Comparison of ENCODE assay signal across 18 cellular contexts in genomic region chr3:48518755-48519154, GRCh38. TPM values are rescaled to one million over a fixed set of nuclear protein-coding genes. Genes with fewer than 3 reads are reported as not detected.
DNase-seq lines count a peak whose midpoint lies in the region; ATAC-seq and TF ChIP-seq lines count a peak whose summit lies in the region.
"Had no signal": no experiment of that assay in that cellular context is flagged by ENCODE, and none has a peak within 500 bp of the region (broad histone marks: within the 10 kb centered on the region; RNA-seq: fewer than 3 reads in every experiment).

No MANE protein-coding gene starts in this region.

- no peak for TF ChIP-seq CTCF in natural killer cell (IDR thresholded peaks at IDR 0.05)

- H3K27me3 Mint-ChIP-seq in activated T-cell treated with anti-CD3 and anti-CD28 coated beads, Interleukin-2, amount 50 U/mL, for 4 hours (ENCODE audit: low read depth): no peaks in the 10 kb centered on the region
- no peaks in the 10 kb centered on the region for H3K27me3 Mint-ChIP-seq in CD4-positive, alpha-beta memory T cell
- H3K27me3 Mint-ChIP-seq in T-helper 17 cell (no peaks in the 10 kb centered on the region), natural killer cell (ENCODE audit: low read depth in 2 of 2) (no peaks in the 10 kb centered on the region)
- H3K27me3 Mint-ChIP-seq: naive B cell had no signal

- DNase-seq in activated T-cell treated with anti-CD3 and anti-CD28 coated beads, Interleukin-2, amount 50 U/mL, for 4 hours: no peak
- DNase-seq in activated T-cell treated with anti-CD3 and anti-CD28 coated beads for 4 hours: no peak
- DNase-seq in CD4-positive, alpha-beta memory T cell: peak in 1 of 5 donors; percentile 22
- DNase-seq in T-helper 17 cell: no peak
- DNase-seq in natural killer cell: no peak
- DNase-seq in middle frontal gyrus (ENCODE audit: extremely low spot score, low spot score): no peak
- DNase-seq in C1 segment of cervical spinal cord (lab: John Stamatoyannopoulos, UW): no peak
- DNase-seq in NOMO-1 treated with DMSO at 0.1 percent for 48 hours (lab: John Stamatoyannopoulos, UW; ENCODE audit: unreplicated experiment): no peak
- DNase-seq: activated CD4-positive, alpha-beta T cell treated with anti-CD3 and anti-CD28 coated beads for 48 hours; amygdala; DMS79 treated with DMSO at 0.1 percent for 48 hours; naive B cell; NCI-H1436; NCI-H524; testis had no signal

- CTCF ChIA-PET in CD4-positive, alpha-beta memory T cell (lab: Charles Lee; ENCODE audit: partially characterized antibody): interaction anchor here (1.5 to 3.9 kb wide), 3 partner anchors 19 to 118 kb away, joined by 3 to 15 read pairs (median 9); no protein-coding TSS in a partner anchor

- no peaks in the 10 kb centered on the region for H3K9me3 ChIP-seq in CD4-positive, alpha-beta memory T cell (ENCODE audit: control insufficient read depth in 1 of 2, low read length in 2 of 2)
- H3K9me3 ChIP-seq in T-helper 17 cell (ENCODE audit: control insufficient read depth, low read length, poor library complexity, severe bottlenecking): no peaks in the 10 kb centered on the region
- H3K9me3 ChIP-seq: testis had no signal

- peak overlapping the region in 5 of 7 donors; percentile 55 to 81 (median 76) for H3K27ac Mint-ChIP-seq in CD4-positive, alpha-beta memory T cell
- H3K27ac Mint-ChIP-seq in T-helper 17 cell (peak overlapping the region; percentile 66), natural killer cell (peak overlapping the region; percentile 56 to 75)
- H3K27ac Mint-ChIP-seq: memory B cell, naive B cell had no signal

- H3K27me3 ChIP-seq in CD4-positive, alpha-beta memory T cell (ENCODE audit: insufficient read depth, low read length): no peaks in the 10 kb centered on the region
- H3K27me3 ChIP-seq: testis had no signal

- H3K4me3 ChIP-seq in CD4-positive, alpha-beta memory T cell (ENCODE audit: low read length in 2 of 2): no peak overlapping the region
- H3K4me3 ChIP-seq: testis had no signal

- no peak overlapping the region for H3K4me3 Mint-ChIP-seq in activated T-cell treated with anti-CD3 and anti-CD28 coated beads, Interleukin-2, amount 50 U/mL, for 4 hours
- H3K4me3 Mint-ChIP-seq in CD4-positive, alpha-beta memory T cell: peak overlapping the region in 4 of 8 donors; percentile 35 to 60 (median 46)
- H3K4me3 Mint-ChIP-seq in T-helper 17 cell: no peak overlapping the region
- H3K4me3 Mint-ChIP-seq in natural killer cell: peak overlapping the region; percentile 67
- H3K4me3 Mint-ChIP-seq: memory B cell, naive B cell had no signal

- H3K36me3 ChIP-seq in CD4-positive, alpha-beta memory T cell (ENCODE audit: insufficient read depth, low read length): no peaks in the 10 kb centered on the region

- H3K36me3 Mint-ChIP-seq in activated T-cell treated with anti-CD3 and anti-CD28 coated beads, Interleukin-2, amount 50 U/mL, for 4 hours (ENCODE audit: insufficient read depth): no peaks in the 10 kb centered on the region
- no peaks in the 10 kb centered on the region for H3K36me3 Mint-ChIP-seq in CD4-positive, alpha-beta memory T cell
- H3K36me3 Mint-ChIP-seq in T-helper 17 cell (ENCODE audit: low read depth) (no peaks in the 10 kb centered on the region), natural killer cell (no peaks in the 10 kb centered on the region)
- H3K36me3 Mint-ChIP-seq: memory B cell, naive B cell had no signal

- peak; percentile 39 to 56 for ATAC-seq in activated T-cell treated with anti-CD3 and anti-CD28 coated beads, Interleukin-2, amount 50 U/mL, for 4 hours
- peak; percentile 59 for ATAC-seq in T-helper 17 cell
- peak in 1 of 3 donors; percentile 20 for ATAC-seq in natural killer cell

- peaks cover 64% of the 10 kb centered on the region for H3K4me1 Mint-ChIP-seq in activated T-cell treated with anti-CD3 and anti-CD28 coated beads, Interleukin-2, amount 50 U/mL, for 4 hours (ENCODE audit: low read depth)
- H3K4me1 Mint-ChIP-seq in CD4-positive, alpha-beta memory T cell: peaks cover 43 to 74% (median 58%) of the 10 kb centered on the region in 4 donors
- H3K4me1 Mint-ChIP-seq in T-helper 17 cell: peaks cover 49% of the 10 kb centered on the region
- H3K4me1 Mint-ChIP-seq in natural killer cell: peaks cover 11 to 23% of the 10 kb centered on the region in 2 donors
- H3K4me1 Mint-ChIP-seq: memory B cell had no signal

- POLR2A ChIA-PET in CD4-positive, alpha-beta memory T cell (lab: Charles Lee; ENCODE audit: partially characterized antibody): no interaction called here

- no peaks in the 10 kb centered on the region for H3K9me3 Mint-ChIP-seq in activated T-cell treated with anti-CD3 and anti-CD28 coated beads, Interleukin-2, amount 50 U/mL, for 4 hours
- H3K9me3 Mint-ChIP-seq in CD4-positive, alpha-beta memory T cell: no peaks in the 10 kb centered on the region
- H3K9me3 Mint-ChIP-seq in natural killer cell: no peaks in the 10 kb centered on the region
- H3K9me3 Mint-ChIP-seq: memory B cell, naive B cell had no signal

- H3K4me1 ChIP-seq in CD4-positive, alpha-beta memory T cell (ENCODE audit: insufficient read depth, low read length): peaks cover 70% of the 10 kb centered on the region
- H3K4me1 ChIP-seq: parathyroid adenoma, testis had no signal

- intact Hi-C loops in CD4-positive, alpha-beta memory T cell (cut with micrococcal nuclease): no loop called here
- intact Hi-C loops in natural killer cell (cut with micrococcal nuclease): no loop called here

- H3K27ac ChIP-seq in CD4-positive, alpha-beta memory T cell (ENCODE audit: low read depth, low read length): no peak overlapping the region
- H3K27ac ChIP-seq: parathyroid adenoma, testis had no signal

RNA-seq across cellular contexts. Expression of gene SHISA5, which starts 14.8 kb away (rescaled TPM):
- total RNA-seq in activated T-cell treated with anti-CD3 and anti-CD28 coated beads, Interleukin-2, amount 50 U/mL, for 4 hours: 10 to 100 TPM; 59.9 to 88.8 (median 62.7) TPM
- total RNA-seq in CD4-positive, alpha-beta memory T cell: 100 to 1,000 TPM; 218 TPM
- 100 to 1,000 TPM; 434 to 470 TPM for polyA plus RNA-seq in CD4-positive, alpha-beta memory T cell
- 100 to 1,000 TPM; 148 to 188 TPM for total RNA-seq in T-helper 17 cell
- total RNA-seq in natural killer cell: 100 to 1,000 TPM; 211 to 237 (median 218) TPM

RNA-seq across cellular contexts. Expression of gene PFKFB4, which starts 37.8 kb away (rescaled TPM):
- total RNA-seq in activated T-cell treated with anti-CD3 and anti-CD28 coated beads, Interleukin-2, amount 50 U/mL, for 4 hours: under 1 TPM; 0.65 to 0.92 (median 0.78) TPM
- total RNA-seq in CD4-positive, alpha-beta memory T cell: 1 to 10 TPM; 2.6 to 2.7 TPM
- 1 to 10 TPM; 2.5 TPM for polyA plus RNA-seq in CD4-positive, alpha-beta memory T cell
- 1 to 10 TPM; 1.6 to 3.3 TPM for total RNA-seq in T-helper 17 cell
- 1 to 10 TPM; 2.4 to 4.3 (median 3.6) TPM for total RNA-seq in natural killer cell

RNA-seq across cellular contexts. Expression of gene UCN2, which starts 44.8 kb away (rescaled TPM):
- under 1 TPM in 1 of 3 donors, not detected in 2; 0.13 TPM for total RNA-seq in activated T-cell treated with anti-CD3 and anti-CD28 coated beads, Interleukin-2, amount 50 U/mL, for 4 hours
- total RNA-seq in CD4-positive, alpha-beta memory T cell: not detected
- not detected for polyA plus RNA-seq in CD4-positive, alpha-beta memory T cell
- not detected for total RNA-seq in T-helper 17 cell
- not detected for total RNA-seq in natural killer cell
- total RNA-seq: dermis microvascular lymphatic vessel endothelial cell had no signal
